10 cellular contexts compared by ENCODE assay signal in the genomic region with DNA sequence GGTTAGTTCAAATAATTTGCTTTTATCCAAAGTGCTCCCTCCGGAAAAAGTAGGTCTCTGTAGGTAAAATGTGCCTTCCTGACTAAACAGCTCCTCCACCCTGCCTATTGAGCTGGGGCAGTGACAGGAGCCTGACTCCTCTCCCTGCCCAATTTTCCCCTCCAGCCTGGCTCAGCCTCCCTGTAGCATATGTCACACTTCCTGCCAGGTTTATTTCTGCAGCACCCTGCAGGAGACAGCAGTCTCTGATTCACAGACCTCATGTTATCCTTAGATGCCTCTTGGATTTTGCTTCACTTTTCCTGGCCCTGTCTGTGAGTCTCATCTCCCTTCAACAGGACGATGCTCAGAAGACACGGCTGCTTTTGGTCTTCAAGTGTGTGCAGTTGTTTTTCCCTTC. TPM values are rescaled to one million over a fixed set of nuclear protein-coding genes. Genes with fewer than 3 reads are reported as not detected.
A peak's percentile ranks its signal among the peaks of the same experiment; 100 is the strongest.
DNase-seq lines count a peak whose midpoint lies in the region; ATAC-seq, FAIRE-seq and TF ChIP-seq lines count a peak whose summit lies in the region.
"Had no signal": no experiment of that assay in that cellular context is flagged by ENCODE, and none has a peak within 500 bp of the region (broad histone marks: within the 10 kb centered on the region; RNA-seq: fewer than 3 reads in every experiment).

No MANE protein-coding gene starts in this region.

- H3K4me2 ChIP-seq in fibroblast of lung (ENCODE audit: extremely low read depth, insufficient read depth, low read length), result no peak overlapping the region
- no peak overlapping the region for H3K4me2 ChIP-seq in parathyroid adenoma (ENCODE audit: low read length)

- no peak overlapping the region for H3K4me3 ChIP-seq in fibroblast of lung (replicated peaks in 1 of 4; ENCODE audit: control extremely low read depth in 1 of 4, insufficient read depth in 1 of 4, low read depth in 3 of 4, low read length in 4 of 4)
- H3K4me3 ChIP-seq in parathyroid adenoma (ENCODE audit: low read depth, low read length), result no peak overlapping the region

- H4K20me1 ChIP-seq in fibroblast of lung (ENCODE audit: control insufficient read depth, extremely low read depth, insufficient read depth, low read length), result no peaks in the 10 kb centered on the region

- no peak overlapping the region for H3K9ac ChIP-seq in fibroblast of lung (ENCODE audit: insufficient read depth, low read length)
- no peak overlapping the region for H3K9ac ChIP-seq in parathyroid adenoma

- no peak for ATAC-seq in GM21390 (IDR thresholded peaks at IDR 0.05; ENCODE audit: unreplicated experiment)

- peak; percentile 99 for DNase-seq in G401 (ENCODE audit: low spot score)
- peak; percentile 14 for DNase-seq in RKO (ENCODE audit: low spot score)
- DNase-seq in fibroblast of lung (ENCODE audit: low read depth in 2 of 2), result peak; percentile 11 to 49
- no peak for DNase-seq in RCC 7860 (ENCODE audit: low spot score)
- DNase-seq in NCI-H748 treated with DMSO at 0.1 percent for 48 hours (lab: John Stamatoyannopoulos, UW), result no peak
- DNase-seq in NCI-H187 treated with DMSO at 0.1 percent for 48 hours (lab: John Stamatoyannopoulos, UW), result no peak
- DNase-seq: Calu3, NCI-H2081 treated with DMSO at 0.1 percent for 48 hours had no signal

- H3K27ac ChIP-seq in fibroblast of lung (ENCODE audit: insufficient read depth, low read length) (no peak overlapping the region), parathyroid adenoma (peak overlapping the region; percentile 34)

- H3K79me2 ChIP-seq in fibroblast of lung (ENCODE audit: control insufficient read depth, insufficient read depth, low read length) (no peaks in the 10 kb centered on the region), parathyroid adenoma (peaks cover 18% of the 10 kb centered on the region)

- peaks cover 2% of the 10 kb centered on the region for H3K36me3 ChIP-seq in fibroblast of lung (ENCODE audit: control insufficient read depth, insufficient read depth, low read length)
- H3K36me3 ChIP-seq in parathyroid adenoma (ENCODE audit: control insufficient read depth, insufficient read depth, low read length), result no peaks in the 10 kb centered on the region

- H3K9me3 ChIP-seq in fibroblast of lung (ENCODE audit: control insufficient read depth, insufficient read depth, low read depth, low read length) (no peaks in the 10 kb centered on the region), parathyroid adenoma (ENCODE audit: control insufficient read depth, low read length) (no peaks in the 10 kb centered on the region)

- H3K27me3 ChIP-seq in fibroblast of lung (ENCODE audit: control insufficient read depth, insufficient read depth, low read length) (no peaks in the 10 kb centered on the region), parathyroid adenoma (ENCODE audit: control insufficient read depth, insufficient read depth, low read length) (no peaks in the 10 kb centered on the region)

- peaks cover 8% of the 10 kb centered on the region for H3K4me1 ChIP-seq in fibroblast of lung (ENCODE audit: control insufficient read depth, extremely low read depth, insufficient read depth, low read length)
- H3K4me1 ChIP-seq in parathyroid adenoma, result peaks cover 20% of the 10 kb centered on the region

- H2AFZ ChIP-seq in fibroblast of lung (ENCODE audit: low read length), result no peak overlapping the region
- no peak overlapping the region for H2AFZ ChIP-seq in parathyroid adenoma

- no peak for TF ChIP-seq CTCF in fibroblast of lung (conservative IDR thresholded peaks at IDR 0.05 in 1 of 2, IDR thresholded peaks at IDR 0.05 in 1 of 2; ENCODE audit: low read depth in 1 of 2, low read length in 2 of 2)
- no peak for TF ChIP-seq CTCF in parathyroid adenoma (IDR thresholded peaks at IDR 0.05)

- in situ Hi-C loops in G401 (cut with HindIII; ENCODE audit: low sequenced_read_pairs), result no loop called here

- FAIRE-seq in RCC 7860 (lab: Jason Lieb, UNC), result no peak

RNA-seq across cellular contexts. Expression of a gene that starts 33.5 kb away (rescaled TPM):
- 2.0 and 4.4 TPM in 2 replicates for total RNA-seq in G401 (2014; rRNA removed; shearing (Covaris generic))
- total RNA-seq in fibroblast of lung, result 3.9 and 4.6 TPM in 2 replicates
- 16.7 and 18.9 TPM in 2 replicates for polyA plus RNA-seq in fibroblast of lung
- polyA plus RNA-seq in fibroblast of lung (2012), result 8.2 and 11.3 TPM in 2 replicates
- 53.1 and 80.0 TPM in 2 replicates for polyA minus RNA-seq in fibroblast of lung (ENCODE audit: low replicate concordance)

Comparison
In these comparisons a context has a peak if more than half of its experiments do, and no peak if none do; other contexts are left out.
1. DNase-seq: peak in G401 (single experiment), RKO (single experiment) and fibroblast of lung (2 of 2); none in RCC 7860 (single experiment), NCI-H748 treated with DMSO at 0.1 percent for 48 hours (single experiment) and NCI-H187 treated with DMSO at 0.1 percent for 48 hours (single experiment).